16 cellular contexts compared by ENCODE assay signal in the genomic region with DNA sequence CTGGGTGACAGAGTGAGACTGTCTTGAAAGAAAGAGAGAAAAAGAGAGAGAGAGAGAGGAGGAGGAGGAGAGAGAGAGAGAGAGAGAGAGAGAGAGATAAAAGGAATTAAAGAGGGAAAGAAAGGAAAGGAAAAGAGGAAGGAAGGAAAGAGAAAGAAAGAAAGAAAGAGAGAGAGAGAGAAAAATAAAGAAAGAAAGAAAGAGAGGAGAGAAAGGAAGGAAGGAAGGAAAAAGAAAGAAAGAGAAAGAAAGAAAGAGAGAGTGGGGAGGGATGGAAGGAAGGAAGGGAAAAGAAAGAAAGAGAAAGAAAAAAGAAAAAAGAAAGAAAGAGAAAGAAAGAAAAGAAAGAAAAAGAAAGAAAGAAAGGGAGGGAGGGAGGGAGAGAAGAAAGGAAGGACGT. TPM values are rescaled to one million over a fixed set of nuclear protein-coding genes. Genes with fewer than 3 reads are reported as not detected.
"Had no signal": no experiment of that assay in that cellular context is flagged by ENCODE, and none has a peak within 500 bp of the region (broad histone marks: within the 10 kb centered on the region; RNA-seq: fewer than 3 reads in every experiment).

No MANE protein-coding gene starts in this region.

- H3K27ac Mint-ChIP-seq: activated CD4-positive, alpha-beta memory T cell treated with anti-CD3 and anti-CD28 coated beads, Interleukin-2, amount 10 ng/mL, durations not matched to agents 7 days and 5 days; activated naive CD4-positive, alpha-beta T cell treated with anti-CD3 and anti-CD28 coated beads, Interleukin-2, amount 10 ng/mL, durations not matched to agents 7 days and 5 days; brain had no signal

- H3K4me3 Mint-ChIP-seq: brain had no signal

- DNase-seq: activated CD4-positive, CD25-positive, alpha-beta regulatory T cell treated with anti-CD3 and anti-CD28 coated beads, Interleukin-2, amount 50 U/mL, for 72 hours; central memory CD4-positive, alpha-beta T cell; islet precursor cell; midbrain; pancreas; stimulated activated CD4-positive, alpha-beta T cell treated with anti-CD3 and anti-CD28 coated beads, Interleukin-12 subunit alpha, Interleukin-12 subunit beta, amount 100 ng/mL, for 4 hours; stimulated activated CD4-positive, alpha-beta T cell treated with anti-CD3 and anti-CD28 coated beads, Interleukin-2, amount 100 ng/mL, for 24 hours; T1000; transverse colon had no signal

- H3K9me3 Mint-ChIP-seq: activated CD4-positive, alpha-beta memory T cell treated with anti-CD3 and anti-CD28 coated beads, Interleukin-2, amount 10 ng/mL, durations not matched to agents 7 days and 5 days; activated naive CD4-positive, alpha-beta T cell treated with anti-CD3 and anti-CD28 coated beads, Interleukin-2, amount 10 ng/mL, durations not matched to agents 7 days and 5 days; brain had no signal

- ATAC-seq: pancreas had no signal

- H3K36me3 Mint-ChIP-seq: activated naive CD4-positive, alpha-beta T cell treated with anti-CD3 and anti-CD28 coated beads, Interleukin-2, amount 10 ng/mL, durations not matched to agents 7 days and 5 days; brain had no signal

- H3K27me3 Mint-ChIP-seq: brain had no signal

RNA-seq across cellular contexts. Expression of a gene that starts 29.8 kb away (rescaled TPM):
- total RNA-seq: activated CD4-positive, alpha-beta memory T cell treated with anti-CD3 and anti-CD28 coated beads, Interleukin-2, amount 10 ng/mL, durations not matched to agents 7 days and 5 days; esophagus muscularis mucosa; hepatocyte; lung microvascular endothelial cell; myocyte had no signal
